8 cellular contexts compared by ENCODE assay signal in genomic region chr22:43923631-43924548, GRCh38. TPM values are rescaled to one million over a fixed set of nuclear protein-coding genes. Genes with fewer than 3 reads are reported as not detected.
DNase-seq lines count a peak whose midpoint lies in the region; ATAC-seq and TF ChIP-seq lines count a peak whose summit lies in the region.

TSS of gene PNPLA3 (plus strand) at chr22:43923805. CDS start at chr22:43923912, 107 bp downstream.

- DNase-seq in ACHN = peak; percentile 84
- DNase-seq in H7 = peak; percentile 100
- DNase-seq in NCI-H526 (lab: John Stamatoyannopoulos, UW) = peak; percentile 41 to 87
- peak; percentile 87 for DNase-seq in activated CD4-positive, alpha-beta memory T cell treated with anti-CD3 and anti-CD28 coated beads for 36 hours
- DNase-seq in dermis microvascular lymphatic vessel endothelial cell (ENCODE audit: low read depth in 2 of 2) = peak; percentile 53 to 86
- peak; percentile 74 for DNase-seq in stimulated activated CD4-positive, alpha-beta T cell treated with anti-CD3 and anti-CD28 coated beads, Interleukin-1b, Interleukin-23, amount 100 ng/mL, for 48 hours

- H3K36me3 Mint-ChIP-seq in activated CD4-positive, alpha-beta memory T cell treated with anti-CD3 and anti-CD28 coated beads for 36 hours = no peaks in the 10 kb centered on the region

- H3K27me3 Mint-ChIP-seq in activated CD4-positive, alpha-beta memory T cell treated with anti-CD3 and anti-CD28 coated beads for 36 hours = peaks cover 18% of the 10 kb centered on the region

- peak within 1 kb of the TSS; percentile 63 for H3K4me3 Mint-ChIP-seq in activated CD4-positive, alpha-beta memory T cell treated with anti-CD3 and anti-CD28 coated beads for 36 hours

- ATAC-seq in HG03342 (IDR thresholded peaks at IDR 0.05; ENCODE audit: unreplicated experiment) = no peak

- H3K9me3 ChIP-seq in liver (ENCODE audit: control insufficient read depth in 4 of 4, low read length in 3 of 4) = no peaks in the 10 kb centered on the region

- peak within 1 kb of the TSS; percentile 3 to 82 for H3K9ac ChIP-seq in liver (ENCODE audit: low read depth in 1 of 2, low read length in 2 of 2)

- intact Hi-C loops in activated CD4-positive, alpha-beta memory T cell treated with anti-CD3 and anti-CD28 coated beads for 36 hours (cut with micrococcal nuclease) = no loop called here

- POLR2A ChIA-PET in activated CD4-positive, alpha-beta memory T cell treated with anti-CD3 and anti-CD28 coated beads for 36 hours (lab: Charles Lee) = no interaction called here

- 2% methylated on average over 107 of the region's 107 CpGs for WGBS in liver

- peaks cover 11 to 54% (median 41%) of the 10 kb centered on the region in 4 donors for H3K4me1 ChIP-seq in liver (ENCODE audit: control insufficient read depth in 4 of 4, insufficient read depth in 4 of 4, low read length in 3 of 4)

- H3K36me3 ChIP-seq in H7 (replicated peaks; ENCODE audit: control insufficient read depth, insufficient read depth, low read length) = peaks cover 1% of the 10 kb centered on the region
- H3K36me3 ChIP-seq in liver (ENCODE audit: control insufficient read depth in 4 of 4, insufficient read depth in 3 of 4, low read depth in 1 of 4, low read length in 3 of 4) = peaks cover 0 to 3% (median 3%) of the 10 kb centered on the region in 4 donors

- H3K4me1 Mint-ChIP-seq in activated CD4-positive, alpha-beta memory T cell treated with anti-CD3 and anti-CD28 coated beads for 36 hours (ENCODE audit: low read depth) = peaks cover 4% of the 10 kb centered on the region

- no peaks in the 10 kb centered on the region for H3K9me3 Mint-ChIP-seq in activated CD4-positive, alpha-beta memory T cell treated with anti-CD3 and anti-CD28 coated beads for 36 hours

- peak within 1 kb of the TSS; percentile 94 to 95 for H3K27ac ChIP-seq in liver (ENCODE audit: low read depth in 1 of 2, low read length in 2 of 2)

- in situ Hi-C loops in ACHN (cut with HindIII; ENCODE audit: low pct_ligation_motif_present, low pct_unique_long_range_greater_than_20kb, low sequenced_read_pairs) = no loop called here

- no peaks in the 10 kb centered on the region for H3K27me3 ChIP-seq in H7 (ENCODE audit: control insufficient read depth, insufficient read depth, low read length)
- H3K27me3 ChIP-seq in liver (ENCODE audit: control insufficient read depth in 4 of 4, insufficient read depth in 4 of 4, low read length in 3 of 4) = no peaks in the 10 kb centered on the region

- peak; percentile 5 for TF ChIP-seq CTCF in liver (IDR thresholded peaks at IDR 0.05; ENCODE audit: low read depth, low read length, missing input control)

- CTCF ChIA-PET in activated CD4-positive, alpha-beta memory T cell treated with anti-CD3 and anti-CD28 coated beads for 36 hours (lab: Charles Lee) = interaction anchor here (1.8 kb wide), 1 partner anchor 22 kb away, joined by 7 read pairs; no protein-coding TSS in a partner anchor

- H3K4me3 ChIP-seq in H7 (ENCODE audit: insufficient read depth, low read depth, low read length) (peak within 1 kb of the TSS; percentile 80), liver (ENCODE audit: low read depth in 1 of 3, low read length in 3 of 3) (peak within 1 kb of the TSS; percentile 33 to 77 (median 46))

- no peak within 1 kb of the TSS for H3K27ac Mint-ChIP-seq in activated CD4-positive, alpha-beta memory T cell treated with anti-CD3 and anti-CD28 coated beads for 36 hours

- TF ChIP-seq RAD21 in liver (IDR thresholded peaks at IDR 0.05) = no peak

TF ChIP-seq in liver, 16 proteins besides CTCF, POLR2A, EP300 and RAD21:
- TF ChIP-seq REST (IDR thresholded peaks at IDR 0.05) (peak; percentile 77), SP1 (IDR thresholded peaks at IDR 0.05) (peak; percentile 22), YY1 (IDR thresholded peaks at IDR 0.05) (peak; percentile 55), MAX (IDR thresholded peaks at IDR 0.05) (no peak)

RNA-seq across cellular contexts. Expression of gene PNPLA3, which starts in this region (rescaled TPM):
- total RNA-seq in H7 (2014; rRNA removed; shearing (Covaris generic)) = 10.7 and 15.0 TPM in 2 replicates
- under 1 TPM; 0.31 to 0.50 TPM for total RNA-seq in activated CD4-positive, alpha-beta memory T cell treated with anti-CD3 and anti-CD28 coated beads for 36 hours
- total RNA-seq in dermis microvascular lymphatic vessel endothelial cell = 0.76 and 0.90 TPM in 2 replicates
- 10 to 100 TPM; 29.6 to 59.1 TPM for total RNA-seq in liver
- 10 to 100 TPM; 15.9 to 19.9 TPM for polyA plus RNA-seq in liver

Comparison
In these comparisons a context has a peak if more than half of its experiments do, and no peak if none do; other contexts are left out.
1. Peak in DNase-seq in activated CD4-positive, alpha-beta memory T cell treated with anti-CD3 and anti-CD28 coated beads for 36 hours; RNA of the gene not detected or under 1 TPM.
2. Peak in DNase-seq in dermis microvascular lymphatic vessel endothelial cell; RNA of the gene not detected or under 1 TPM.